ENCODE assay signal across 8 cellular contexts in the genomic region with DNA sequence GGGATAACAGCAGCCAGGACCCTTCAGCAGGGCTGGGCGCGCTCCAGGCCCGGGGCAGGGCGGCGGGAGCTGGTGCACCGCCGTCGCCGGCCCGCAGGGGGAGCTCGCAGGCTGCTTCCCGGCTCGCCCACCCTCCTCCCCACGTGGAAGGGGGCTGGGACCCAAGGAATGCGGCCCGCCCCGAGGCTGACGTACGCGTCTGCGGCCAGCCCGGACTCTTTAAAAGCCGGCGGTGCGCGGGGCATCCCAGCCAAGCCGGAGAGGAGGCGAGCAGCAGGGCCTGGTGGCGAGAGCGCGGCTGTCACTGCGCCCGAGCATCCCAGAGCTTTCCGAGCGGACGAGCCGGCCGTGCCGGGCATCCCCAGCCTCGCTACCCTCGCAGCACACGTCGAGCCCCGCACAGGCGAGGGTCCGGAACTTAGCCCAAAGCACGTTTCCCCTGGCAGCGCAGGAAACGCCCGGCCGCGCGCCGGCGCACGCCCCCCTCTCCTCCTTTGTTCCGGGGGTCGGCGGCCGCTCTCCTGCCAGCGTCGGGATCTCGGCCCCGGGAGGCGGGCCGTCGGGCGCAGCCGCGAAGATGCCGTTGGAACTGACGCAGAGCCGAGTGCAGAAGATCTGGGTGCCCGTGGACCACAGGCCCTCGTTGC. TPM values are rescaled to one million over a fixed set of nuclear protein-coding genes. Genes with fewer than 3 reads are reported as not detected.
DNase-seq lines count a peak whose midpoint lies in the region; ATAC-seq and TF ChIP-seq lines count a peak whose summit lies in the region.

PFKFB3 (plus strand) TSS at position 249 of the 647 bp plus-strand sequence; CDS start at position 578, 329 bp downstream.

- peak; percentile 65 to 72 for DNase-seq in AML-193 (lab: John Stamatoyannopoulos, UW)
- DNase-seq in NCI-H524 treated with DMSO at 0.1 percent for 48 hours (lab: John Stamatoyannopoulos, UW): peak; percentile 1
- DNase-seq in activated CD8-positive, alpha-beta T cell treated with anti-CD3 and anti-CD28 coated beads, Interleukin-2, amount 10 ng/mL, durations not matched to agents 7 days and 5 days: peak; percentile 95
- DNase-seq in effector CD4-positive, alpha-beta T cell: peak; percentile 82
- DNase-seq in lung (ENCODE audit: low spot score): peak; percentile 94
- peak; percentile 84 to 88 (median 86) for DNase-seq in stimulated activated CD4-positive, alpha-beta T cell treated with anti-CD3 and anti-CD28 coated beads, TNF-alpha, amount 100 ng/mL, for 4 hours (ENCODE audit: low read depth in 3 of 3)

- peak within 1 kb of the TSS; percentile 100 for H3K4me3 Mint-ChIP-seq in activated CD8-positive, alpha-beta T cell treated with anti-CD3 and anti-CD28 coated beads, Interleukin-2, amount 10 ng/mL, durations not matched to agents 7 days and 5 days

- peaks cover 44% of the 10 kb centered on the region for H3K4me1 Mint-ChIP-seq in activated CD8-positive, alpha-beta T cell treated with anti-CD3 and anti-CD28 coated beads, Interleukin-2, amount 10 ng/mL, durations not matched to agents 7 days and 5 days (ENCODE audit: low read depth)

- peak within 1 kb of the TSS; percentile 85 to 95 for H3K27ac ChIP-seq in lung (ENCODE audit: low read depth in 1 of 2, low read length in 1 of 2)

- ATAC-seq in GM18873 (IDR thresholded peaks at IDR 0.05; ENCODE audit: low FRiP score, unreplicated experiment) (peak; percentile 60), HG03135 (IDR thresholded peaks at IDR 0.05; ENCODE audit: unreplicated experiment) (peak; percentile 67), lung (ENCODE audit: insufficient read depth, low FRiP score) (peak; percentile 91)
- peak; percentile 66 for ATAC-seq in activated CD8-positive, alpha-beta T cell treated with anti-CD3 and anti-CD28 coated beads, Interleukin-2, amount 10 ng/mL, durations not matched to agents 7 days and 5 days

- H3K27ac Mint-ChIP-seq in activated CD8-positive, alpha-beta T cell treated with anti-CD3 and anti-CD28 coated beads, Interleukin-2, amount 10 ng/mL, durations not matched to agents 7 days and 5 days: peak within 1 kb of the TSS; percentile 96

- POLR2A ChIA-PET in activated CD8-positive, alpha-beta T cell treated with anti-CD3 and anti-CD28 coated beads, Interleukin-2, amount 10 ng/mL, durations not matched to agents 7 days and 5 days (lab: Charles Lee): interaction anchor here (0.6 to 3.1 kb wide), 33 partner anchors 9 to 381 kb away, joined by 3 to 41 read pairs (median 4); no protein-coding TSS in a partner anchor

- TF ChIP-seq CTCF in lung (IDR thresholded peaks at IDR 0.05; ENCODE audit: control extremely low read depth, extremely low read depth): peak; percentile 81

- H3K36me3 ChIP-seq in lung (ENCODE audit: control insufficient read depth in 2 of 2, insufficient read depth in 2 of 2, low read length in 2 of 2): no peaks in the 10 kb centered on the region

- no peaks in the 10 kb centered on the region for H3K27me3 Mint-ChIP-seq in activated CD8-positive, alpha-beta T cell treated with anti-CD3 and anti-CD28 coated beads, Interleukin-2, amount 10 ng/mL, durations not matched to agents 7 days and 5 days (ENCODE audit: low read depth)

- peaks cover 0 to 18% of the 10 kb centered on the region in 2 donors for H3K4me1 ChIP-seq in lung (ENCODE audit: control insufficient read depth in 2 of 2, insufficient read depth in 2 of 2, low read length in 2 of 2)

- H3K27me3 ChIP-seq in lung (ENCODE audit: control insufficient read depth, insufficient read depth): no peaks in the 10 kb centered on the region

- H3K9me3 ChIP-seq in lung (ENCODE audit: control insufficient read depth in 2 of 2, insufficient read depth in 1 of 2, low read length in 1 of 2): no peaks in the 10 kb centered on the region

- peaks cover 25% of the 10 kb centered on the region for H3K36me3 Mint-ChIP-seq in activated CD8-positive, alpha-beta T cell treated with anti-CD3 and anti-CD28 coated beads, Interleukin-2, amount 10 ng/mL, durations not matched to agents 7 days and 5 days (ENCODE audit: low read depth)

- H3K4me3 ChIP-seq in lung: peak within 1 kb of the TSS; percentile 69

- no peaks in the 10 kb centered on the region for H3K9me3 Mint-ChIP-seq in activated CD8-positive, alpha-beta T cell treated with anti-CD3 and anti-CD28 coated beads, Interleukin-2, amount 10 ng/mL, durations not matched to agents 7 days and 5 days (ENCODE audit: insufficient read depth)

- 0% methylated on average over 65 to 75 of the region's 75 CpGs for WGBS in lung, 2 donors

- CTCF ChIA-PET in activated CD8-positive, alpha-beta T cell treated with anti-CD3 and anti-CD28 coated beads, Interleukin-2, amount 10 ng/mL, durations not matched to agents 7 days and 5 days (lab: Charles Lee): interaction anchor here (0.6 to 7.9 kb wide), 64 partner anchors 8 to 476 kb away, joined by 3 to 226 read pairs (median 4); no protein-coding TSS in a partner anchor

RNA-seq across cellular contexts. Expression of gene PFKFB3, which starts in this region (rescaled TPM):
- total RNA-seq in activated CD8-positive, alpha-beta T cell treated with anti-CD3 and anti-CD28 coated beads, Interleukin-2, amount 10 ng/mL, durations not matched to agents 7 days and 5 days: 10 to 100 TPM; 93.0 to 97.3 TPM
- 10 to 100 TPM; 40.0 to 92.6 TPM for total RNA-seq in lung
- polyA plus RNA-seq in lung: 100 to 1,000 TPM in 1 of 2 donors, 10 to 100 TPM in 1; 11.4 to 234 TPM

Comparison
In these comparisons a context has a peak if more than half of its experiments do, and no peak if none do; other contexts are left out.
1. Peak in every context shown above with its lines: DNase-seq, ATAC-seq, H3K4me3 ChIP-seq and H3K27ac ChIP-seq.
2. DNase-seq: peak in every context shown above with its lines; median percentile 95 in activated CD8-positive, alpha-beta T cell treated with anti-CD3 and anti-CD28 coated beads, Interleukin-2, amount 10 ng/mL, durations not matched to agents 7 days and 5 days; 94 in lung; 86 in stimulated activated CD4-positive, alpha-beta T cell treated with anti-CD3 and anti-CD28 coated beads, TNF-alpha, amount 100 ng/mL, for 4 hours; 82 in effector CD4-positive, alpha-beta T cell; 68 in AML-193; 1 in NCI-H524 treated with DMSO at 0.1 percent for 48 hours.